Comparison of ENCODE assay signal across 1 cellular context in the genomic region with DNA sequence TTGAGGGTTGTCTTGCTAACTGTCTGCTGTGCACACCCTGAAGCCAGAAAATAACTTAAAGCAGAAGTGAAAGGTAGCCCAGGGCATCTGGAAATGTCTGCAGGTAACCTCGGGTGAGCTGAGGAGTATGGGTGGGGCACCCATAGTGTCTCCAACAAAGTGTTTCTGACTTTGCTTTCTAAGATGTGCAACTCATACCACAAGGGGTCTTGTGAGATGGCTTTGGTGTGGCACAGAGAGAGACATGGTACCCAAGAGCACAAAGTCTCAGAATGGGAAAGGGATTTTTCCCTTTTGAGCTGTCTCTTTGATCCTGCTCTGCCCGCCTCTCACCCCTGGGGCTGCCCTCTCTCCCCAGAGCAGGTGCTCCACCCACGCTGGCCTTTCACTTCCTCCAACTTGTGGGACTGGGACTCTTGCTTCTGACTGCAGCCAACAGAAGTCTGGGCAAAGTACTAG.
TF ChIP-seq lines count a peak whose summit lies in the region.

No MANE protein-coding gene starts in this region.

TF ChIP-seq in HepG2, 621 proteins besides CTCF, POLR2A, EP300 and RAD21 (continued from another document and continues in another):
- TF ChIP-seq, protein P1, sequence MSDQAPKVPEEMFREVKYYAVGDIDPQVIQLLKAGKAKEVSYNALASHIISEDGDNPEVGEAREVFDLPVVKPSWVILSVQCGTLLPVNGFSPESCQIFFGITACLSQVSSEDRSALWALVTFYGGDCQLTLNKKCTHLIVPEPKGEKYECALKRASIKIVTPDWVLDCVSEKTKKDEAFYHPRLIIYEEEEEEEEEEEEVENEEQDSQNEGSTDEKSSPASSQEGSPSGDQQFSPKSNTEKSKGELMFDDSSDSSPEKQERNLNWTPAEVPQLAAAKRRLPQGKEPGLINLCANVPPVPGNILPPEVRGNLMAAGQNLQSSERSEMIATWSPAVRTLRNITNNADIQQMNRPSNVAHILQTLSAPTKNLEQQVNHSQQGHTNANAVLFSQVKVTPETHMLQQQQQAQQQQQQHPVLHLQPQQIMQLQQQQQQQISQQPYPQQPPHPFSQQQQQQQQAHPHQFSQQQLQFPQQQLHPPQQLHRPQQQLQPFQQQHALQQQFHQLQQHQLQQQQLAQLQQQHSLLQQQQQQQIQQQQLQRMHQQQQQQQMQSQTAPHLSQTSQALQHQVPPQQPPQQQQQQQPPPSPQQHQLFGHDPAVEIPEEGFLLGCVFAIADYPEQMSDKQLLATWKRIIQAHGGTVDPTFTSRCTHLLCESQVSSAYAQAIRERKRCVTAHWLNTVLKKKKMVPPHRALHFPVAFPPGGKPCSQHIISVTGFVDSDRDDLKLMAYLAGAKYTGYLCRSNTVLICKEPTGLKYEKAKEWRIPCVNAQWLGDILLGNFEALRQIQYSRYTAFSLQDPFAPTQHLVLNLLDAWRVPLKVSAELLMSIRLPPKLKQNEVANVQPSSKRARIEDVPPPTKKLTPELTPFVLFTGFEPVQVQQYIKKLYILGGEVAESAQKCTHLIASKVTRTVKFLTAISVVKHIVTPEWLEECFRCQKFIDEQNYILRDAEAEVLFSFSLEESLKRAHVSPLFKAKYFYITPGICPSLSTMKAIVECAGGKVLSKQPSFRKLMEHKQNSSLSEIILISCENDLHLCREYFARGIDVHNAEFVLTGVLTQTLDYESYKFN (CRISPR knock-in tag; conservative IDR thresholded peaks at IDR 0.05), result peak; percentile 70
- TF ChIP-seq, protein P2, sequence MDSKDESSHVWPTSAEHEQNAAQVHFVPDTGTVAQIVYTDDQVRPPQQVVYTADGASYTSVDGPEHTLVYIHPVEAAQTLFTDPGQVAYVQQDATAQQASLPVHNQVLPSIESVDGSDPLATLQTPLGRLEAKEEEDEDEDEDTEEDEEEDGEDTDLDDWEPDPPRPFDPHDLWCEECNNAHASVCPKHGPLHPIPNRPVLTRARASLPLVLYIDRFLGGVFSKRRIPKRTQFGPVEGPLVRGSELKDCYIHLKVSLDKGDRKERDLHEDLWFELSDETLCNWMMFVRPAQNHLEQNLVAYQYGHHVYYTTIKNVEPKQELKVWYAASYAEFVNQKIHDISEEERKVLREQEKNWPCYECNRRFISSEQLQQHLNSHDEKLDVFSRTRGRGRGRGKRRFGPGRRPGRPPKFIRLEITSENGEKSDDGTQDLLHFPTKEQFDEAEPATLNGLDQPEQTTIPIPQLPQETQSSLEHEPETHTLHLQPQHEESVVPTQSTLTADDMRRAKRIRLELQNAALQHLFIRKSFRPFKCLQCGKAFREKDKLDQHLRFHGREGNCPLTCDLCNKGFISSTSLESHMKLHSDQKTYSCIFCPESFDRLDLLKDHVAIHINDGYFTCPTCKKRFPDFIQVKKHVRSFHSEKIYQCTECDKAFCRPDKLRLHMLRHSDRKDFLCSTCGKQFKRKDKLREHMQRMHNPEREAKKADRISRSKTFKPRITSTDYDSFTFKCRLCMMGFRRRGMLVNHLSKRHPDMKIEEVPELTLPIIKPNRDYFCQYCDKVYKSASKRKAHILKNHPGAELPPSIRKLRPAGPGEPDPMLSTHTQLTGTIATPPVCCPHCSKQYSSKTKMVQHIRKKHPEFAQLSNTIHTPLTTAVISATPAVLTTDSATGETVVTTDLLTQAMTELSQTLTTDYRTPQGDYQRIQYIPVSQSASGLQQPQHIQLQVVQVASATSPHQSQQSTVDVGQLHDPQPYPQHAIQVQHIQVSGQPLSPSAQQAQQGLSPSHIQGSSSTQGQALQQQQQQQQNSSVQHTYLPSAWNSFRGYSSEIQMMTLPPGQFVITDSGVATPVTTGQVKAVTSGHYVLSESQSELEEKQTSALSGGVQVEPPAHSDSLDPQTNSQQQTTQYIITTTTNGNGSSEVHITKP (CRISPR knock-in tag; IDR thresholded peaks at IDR 0.05; ENCODE audit: low read depth), result no peak
- TF ChIP-seq, protein P3, sequence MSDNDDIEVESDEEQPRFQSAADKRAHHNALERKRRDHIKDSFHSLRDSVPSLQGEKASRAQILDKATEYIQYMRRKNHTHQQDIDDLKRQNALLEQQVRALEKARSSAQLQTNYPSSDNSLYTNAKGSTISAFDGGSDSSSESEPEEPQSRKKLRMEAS (IDR thresholded peaks at IDR 0.05), result peak; percentile 33; the same call in 1 of the 2 replicates
- TF ChIP-seq HNF4A (CRISPR knock-in tag; IDR thresholded peaks at IDR 0.05) (peak; percentile 60), RFXAP (CRISPR knock-in tag; IDR thresholded peaks at IDR 0.05; ENCODE audit: borderline replicate concordance) (0 out of 2 replicates have a peak, but pooled peaks have one; percentile 24), HMG20B (CRISPR knock-in tag; conservative IDR thresholded peaks at IDR 0.05) (0 out of 2 replicates have a peak, but pooled peaks have one; percentile 26), RCOR2 (CRISPR knock-in tag; IDR thresholded peaks at IDR 0.05) (peak; percentile 72; the same call in 1 of the 2 replicates), SUZ12 (IDR thresholded peaks at IDR 0.05; ENCODE audit: low read depth, low read length) (no peak), NFE2L1 (CRISPR knock-in tag; IDR thresholded peaks at IDR 0.05; ENCODE audit: borderline replicate concordance) (no peak), JUND (CRISPR knock-in tag; IDR thresholded peaks at IDR 0.05) (no peak), HNF4G (IDR thresholded peaks at IDR 0.05; ENCODE audit: borderline replicate concordance, low read depth, low read length) (peak; percentile 40; the same call in 1 of the 2 replicates), HNF4G (CRISPR knock-in tag; IDR thresholded peaks at IDR 0.05; ENCODE audit: borderline replicate concordance, low read depth) (no peak), WIZ (CRISPR knock-in tag; IDR thresholded peaks at IDR 0.05) (no peak), ZSCAN22 (CRISPR knock-in tag; IDR thresholded peaks at IDR 0.05) (no peak), SRSF4 (IDR thresholded peaks at IDR 0.05; ENCODE audit: low read depth, low read length, poor library complexity, severe bottlenecking) (no peak), SAP130 (CRISPR knock-in tag; IDR thresholded peaks at IDR 0.05; ENCODE audit: low read depth) (peak; percentile 63), GZF1 (CRISPR knock-in tag; IDR thresholded peaks at IDR 0.05) (no peak), ZBTB20 (CRISPR knock-in tag; IDR thresholded peaks at IDR 0.05; ENCODE audit: borderline replicate concordance, low read depth) (no peak), HIVEP1 (CRISPR knock-in tag; IDR thresholded peaks at IDR 0.05) (0 out of 2 replicates have a peak, but pooled peaks have one; percentile 37), TCF7 (IDR thresholded peaks at IDR 0.05; ENCODE audit: low read depth) (peak; percentile 81), CBFB (CRISPR knock-in tag; IDR thresholded peaks at IDR 0.05) (no peak), ELF3 (CRISPR knock-in tag; IDR thresholded peaks at IDR 0.05) (peak; percentile 90), POLR2AphosphoS5 (IDR thresholded peaks at IDR 0.05; ENCODE audit: low read depth, low read length) (no peak), SNAI1 (CRISPR knock-in tag; IDR thresholded peaks at IDR 0.05; ENCODE audit: borderline replicate concordance) (0 out of 2 replicates have a peak, but pooled peaks have one; percentile 49), ZNF572 (CRISPR knock-in tag; IDR thresholded peaks at IDR 0.05) (peak; percentile 45; the same call in 1 of the 2 replicates), XRCC5 (optimal IDR thresholded peaks at IDR 0.05; ENCODE audit: low read length) (peak; percentile 30), HDAC1 (CRISPR knock-in tag; IDR thresholded peaks at IDR 0.05) (0 out of 2 replicates have a peak, but pooled peaks have one; percentile 16), SOX13 (IDR thresholded peaks at IDR 0.05) (no peak), SOX13 (CRISPR knock-in tag; conservative IDR thresholded peaks at IDR 0.05 in 1 of 2, IDR thresholded peaks at IDR 0.05 in 1 of 2) (peak in 1 of 2 experiments; percentile 41; a peak in 1 of 4 replicates), ZMYM4 (CRISPR knock-in tag; IDR thresholded peaks at IDR 0.05) (peak; percentile 65; the same call in 1 of the 2 replicates), ZNF205 (CRISPR knock-in tag; IDR thresholded peaks at IDR 0.05) (peak; percentile 37; the same call in 1 of the 2 replicates), ZFX (CRISPR knock-in tag; IDR thresholded peaks at IDR 0.05; ENCODE audit: low read depth) (peak; percentile 25; the same call in 1 of the 2 replicates), HMG20A (CRISPR knock-in tag; IDR thresholded peaks at IDR 0.05; ENCODE audit: borderline replicate concordance) (peak; percentile 15; the same call in 1 of the 2 replicates), ZNF605 (CRISPR knock-in tag; IDR thresholded peaks at IDR 0.05) (peak; percentile 59; the same call in 1 of the 2 replicates), ZNF230 (CRISPR knock-in tag; IDR thresholded peaks at IDR 0.05) (0 out of 2 replicates have a peak, but pooled peaks have one; percentile 16), ZMYM3 (CRISPR knock-in tag; IDR thresholded peaks at IDR 0.05) (peak; percentile 48; the same call in 1 of the 2 replicates)
- TF ChIP-seq, protein P4, sequence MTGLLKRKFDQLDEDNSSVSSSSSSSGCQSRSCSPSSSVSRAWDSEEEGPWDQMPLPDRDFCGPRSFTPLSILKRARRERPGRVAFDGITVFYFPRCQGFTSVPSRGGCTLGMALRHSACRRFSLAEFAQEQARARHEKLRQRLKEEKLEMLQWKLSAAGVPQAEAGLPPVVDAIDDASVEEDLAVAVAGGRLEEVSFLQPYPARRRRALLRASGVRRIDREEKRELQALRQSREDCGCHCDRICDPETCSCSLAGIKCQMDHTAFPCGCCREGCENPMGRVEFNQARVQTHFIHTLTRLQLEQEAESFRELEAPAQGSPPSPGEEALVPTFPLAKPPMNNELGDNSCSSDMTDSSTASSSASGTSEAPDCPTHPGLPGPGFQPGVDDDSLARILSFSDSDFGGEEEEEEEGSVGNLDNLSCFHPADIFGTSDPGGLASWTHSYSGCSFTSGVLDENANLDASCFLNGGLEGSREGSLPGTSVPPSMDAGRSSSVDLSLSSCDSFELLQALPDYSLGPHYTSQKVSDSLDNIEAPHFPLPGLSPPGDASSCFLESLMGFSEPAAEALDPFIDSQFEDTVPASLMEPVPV (CRISPR knock-in tag; IDR thresholded peaks at IDR 0.05), result no peak
- TF ChIP-seq, protein P5, sequence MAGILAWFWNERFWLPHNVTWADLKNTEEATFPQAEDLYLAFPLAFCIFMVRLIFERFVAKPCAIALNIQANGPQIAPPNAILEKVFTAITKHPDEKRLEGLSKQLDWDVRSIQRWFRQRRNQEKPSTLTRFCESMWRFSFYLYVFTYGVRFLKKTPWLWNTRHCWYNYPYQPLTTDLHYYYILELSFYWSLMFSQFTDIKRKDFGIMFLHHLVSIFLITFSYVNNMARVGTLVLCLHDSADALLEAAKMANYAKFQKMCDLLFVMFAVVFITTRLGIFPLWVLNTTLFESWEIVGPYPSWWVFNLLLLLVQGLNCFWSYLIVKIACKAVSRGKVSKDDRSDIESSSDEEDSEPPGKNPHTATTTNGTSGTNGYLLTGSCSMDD (CRISPR knock-in tag; IDR thresholded peaks at IDR 0.05), result no peak
- TF ChIP-seq, protein P6, sequence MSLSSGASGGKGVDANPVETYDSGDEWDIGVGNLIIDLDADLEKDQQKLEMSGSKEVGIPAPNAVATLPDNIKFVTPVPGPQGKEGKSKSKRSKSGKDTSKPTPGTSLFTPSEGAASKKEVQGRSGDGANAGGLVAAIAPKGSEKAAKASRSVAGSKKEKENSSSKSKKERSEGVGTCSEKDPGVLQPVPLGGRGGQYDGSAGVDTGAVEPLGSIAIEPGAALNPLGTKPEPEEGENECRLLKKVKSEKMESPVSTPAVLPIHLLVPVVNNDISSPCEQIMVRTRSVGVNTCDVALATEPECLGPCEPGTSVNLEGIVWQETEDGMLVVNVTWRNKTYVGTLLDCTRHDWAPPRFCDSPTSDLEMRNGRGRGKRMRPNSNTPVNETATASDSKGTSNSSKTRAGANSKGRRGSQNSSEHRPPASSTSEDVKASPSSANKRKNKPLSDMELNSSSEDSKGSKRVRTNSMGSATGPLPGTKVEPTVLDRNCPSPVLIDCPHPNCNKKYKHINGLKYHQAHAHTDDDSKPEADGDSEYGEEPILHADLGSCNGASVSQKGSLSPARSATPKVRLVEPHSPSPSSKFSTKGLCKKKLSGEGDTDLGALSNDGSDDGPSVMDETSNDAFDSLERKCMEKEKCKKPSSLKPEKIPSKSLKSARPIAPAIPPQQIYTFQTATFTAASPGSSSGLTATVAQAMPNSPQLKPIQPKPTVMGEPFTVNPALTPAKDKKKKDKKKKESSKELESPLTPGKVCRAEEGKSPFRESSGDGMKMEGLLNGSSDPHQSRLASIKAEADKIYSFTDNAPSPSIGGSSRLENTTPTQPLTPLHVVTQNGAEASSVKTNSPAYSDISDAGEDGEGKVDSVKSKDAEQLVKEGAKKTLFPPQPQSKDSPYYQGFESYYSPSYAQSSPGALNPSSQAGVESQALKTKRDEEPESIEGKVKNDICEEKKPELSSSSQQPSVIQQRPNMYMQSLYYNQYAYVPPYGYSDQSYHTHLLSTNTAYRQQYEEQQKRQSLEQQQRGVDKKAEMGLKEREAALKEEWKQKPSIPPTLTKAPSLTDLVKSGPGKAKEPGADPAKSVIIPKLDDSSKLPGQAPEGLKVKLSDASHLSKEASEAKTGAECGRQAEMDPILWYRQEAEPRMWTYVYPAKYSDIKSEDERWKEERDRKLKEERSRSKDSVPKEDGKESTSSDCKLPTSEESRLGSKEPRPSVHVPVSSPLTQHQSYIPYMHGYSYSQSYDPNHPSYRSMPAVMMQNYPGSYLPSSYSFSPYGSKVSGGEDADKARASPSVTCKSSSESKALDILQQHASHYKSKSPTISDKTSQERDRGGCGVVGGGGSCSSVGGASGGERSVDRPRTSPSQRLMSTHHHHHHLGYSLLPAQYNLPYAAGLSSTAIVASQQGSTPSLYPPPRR (CRISPR knock-in tag; IDR thresholded peaks at IDR 0.05; ENCODE audit: borderline replicate concordance), result 0 out of 2 replicates have a peak, but pooled peaks have one; percentile 25
- TF ChIP-seq, protein P7, sequence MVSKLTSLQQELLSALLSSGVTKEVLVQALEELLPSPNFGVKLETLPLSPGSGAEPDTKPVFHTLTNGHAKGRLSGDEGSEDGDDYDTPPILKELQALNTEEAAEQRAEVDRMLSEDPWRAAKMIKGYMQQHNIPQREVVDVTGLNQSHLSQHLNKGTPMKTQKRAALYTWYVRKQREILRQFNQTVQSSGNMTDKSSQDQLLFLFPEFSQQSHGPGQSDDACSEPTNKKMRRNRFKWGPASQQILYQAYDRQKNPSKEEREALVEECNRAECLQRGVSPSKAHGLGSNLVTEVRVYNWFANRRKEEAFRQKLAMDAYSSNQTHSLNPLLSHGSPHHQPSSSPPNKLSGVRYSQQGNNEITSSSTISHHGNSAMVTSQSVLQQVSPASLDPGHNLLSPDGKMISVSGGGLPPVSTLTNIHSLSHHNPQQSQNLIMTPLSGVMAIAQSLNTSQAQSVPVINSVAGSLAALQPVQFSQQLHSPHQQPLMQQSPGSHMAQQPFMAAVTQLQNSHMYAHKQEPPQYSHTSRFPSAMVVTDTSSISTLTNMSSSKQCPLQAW (CRISPR knock-in tag; IDR thresholded peaks at IDR 0.05), result 0 out of 2 replicates have a peak, but pooled peaks have one; percentile 20
- TF ChIP-seq, protein P8, sequence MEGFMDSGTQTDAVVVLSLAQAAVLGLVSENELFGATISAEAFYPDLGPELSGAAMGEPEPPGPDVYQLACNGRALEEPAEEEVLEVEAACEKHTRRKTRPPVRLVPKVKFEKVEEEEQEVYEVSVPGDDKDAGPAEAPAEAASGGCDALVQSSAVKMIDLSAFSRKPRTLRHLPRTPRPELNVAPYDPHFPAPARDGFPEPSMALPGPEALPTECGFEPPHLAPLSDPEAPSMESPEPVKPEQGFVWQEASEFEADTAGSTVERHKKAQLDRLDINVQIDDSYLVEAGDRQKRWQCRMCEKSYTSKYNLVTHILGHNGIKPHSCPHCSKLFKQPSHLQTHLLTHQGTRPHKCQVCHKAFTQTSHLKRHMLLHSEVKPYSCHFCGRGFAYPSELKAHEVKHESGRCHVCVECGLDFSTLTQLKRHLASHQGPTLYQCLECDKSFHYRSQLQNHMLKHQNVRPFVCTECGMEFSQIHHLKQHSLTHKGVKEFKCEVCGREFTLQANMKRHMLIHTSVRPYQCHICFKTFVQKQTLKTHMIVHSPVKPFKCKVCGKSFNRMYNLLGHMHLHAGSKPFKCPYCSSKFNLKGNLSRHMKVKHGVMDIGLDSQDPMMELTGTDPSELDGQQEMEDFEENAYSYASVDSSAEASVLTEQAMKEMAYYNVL (CRISPR knock-in tag; IDR thresholded peaks at IDR 0.05; ENCODE audit: borderline replicate concordance), result 0 out of 2 replicates have a peak, but pooled peaks have one; percentile 22
